In the genomic region with DNA sequence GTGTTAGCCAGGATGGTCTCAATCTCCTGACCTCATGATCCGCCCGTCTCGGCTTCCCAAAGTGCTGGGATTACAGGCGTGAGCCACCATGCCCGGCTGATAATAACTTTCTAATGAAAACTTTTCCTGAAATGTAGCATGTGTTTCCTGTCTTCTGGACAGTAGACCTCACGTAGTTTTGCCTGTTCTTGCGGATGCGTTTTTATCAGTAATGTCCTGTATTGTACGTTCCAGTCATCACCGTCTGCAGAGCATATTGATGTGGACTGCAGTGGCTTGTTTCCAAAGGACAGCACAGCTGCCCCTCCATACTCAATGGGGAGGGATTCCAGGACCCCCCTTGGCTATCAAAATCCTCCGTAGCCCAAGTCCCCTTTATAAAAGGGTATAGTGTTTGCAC, we compare ENCODE assay signal across 25 cellular contexts.
"Had no signal": no experiment of that assay in that cellular context is flagged by ENCODE, and none has a peak within 500 bp of the region (broad histone marks: within the 10 kb centered on the region; RNA-seq: fewer than 3 reads in every experiment).

No MANE protein-coding gene starts in this region.

- H3K27ac ChIP-seq: brain microvascular endothelial cell, SJCRH30, SK-N-MC had no signal

- H3K27ac Mint-ChIP-seq: activated CD4-positive, alpha-beta T cell treated with anti-CD3 and anti-CD28 coated beads, Interleukin-2, amount 10 ng/mL, durations not matched to agents 24 days and 14 days; activated CD8-positive, alpha-beta T cell treated with anti-CD3 and anti-CD28 coated beads for 36 hours; activated naive CD4-positive, alpha-beta T cell treated with anti-CD3 and anti-CD28 coated beads for 36 hours; activated naive CD8-positive, alpha-beta T cell treated with anti-CD3 and anti-CD28 coated beads for 36 hours; activated T-helper 2 cell treated with anti-CD3 and anti-CD28 coated beads, Interferon-gamma antibody, Interleukin-2, Interleukin-4, amounts not matched to agents 10 μg/mL and 5 μg/mL and 100 μg/mL, durations not matched to agents 14 hours and 24 hours and 36 hours had no signal

- H3K27me3 Mint-ChIP-seq: activated CD4-positive, alpha-beta T cell treated with anti-CD3 and anti-CD28 coated beads, Interleukin-2, amount 10 ng/mL, durations not matched to agents 24 days and 14 days; activated CD8-positive, alpha-beta T cell treated with anti-CD3 and anti-CD28 coated beads for 36 hours; activated naive CD8-positive, alpha-beta T cell treated with anti-CD3 and anti-CD28 coated beads for 36 hours had no signal

- H3K4me3 Mint-ChIP-seq: activated CD4-positive, alpha-beta T cell treated with anti-CD3 and anti-CD28 coated beads, Interleukin-2, amount 10 ng/mL, durations not matched to agents 24 days and 14 days; activated CD8-positive, alpha-beta T cell treated with anti-CD3 and anti-CD28 coated beads for 36 hours; activated naive CD4-positive, alpha-beta T cell treated with anti-CD3 and anti-CD28 coated beads for 36 hours; activated naive CD8-positive, alpha-beta T cell treated with anti-CD3 and anti-CD28 coated beads for 36 hours had no signal

- H3K9me3 ChIP-seq: SJCRH30 had no signal

- H3K27me3 ChIP-seq: brain microvascular endothelial cell, SJCRH30 had no signal

- ATAC-seq: activated CD8-positive, alpha-beta T cell treated with anti-CD3 and anti-CD28 coated beads for 36 hours; Panc1 had no signal

- DNase-seq: activated CD4-positive, alpha-beta T cell treated with anti-CD3 and anti-CD28 coated beads for 1 hour; activated CD4-positive, alpha-beta T cell treated with anti-CD3 and anti-CD28 coated beads, Interleukin-2, amount 10 ng/mL, durations not matched to agents 24 days and 14 days; activated CD4-positive, alpha-beta T cell treated with anti-CD3 and anti-CD28 coated beads, Interleukin-2, amount 50 U/mL, for 4 hours; activated CD8-positive, alpha-beta T cell treated with anti-CD3 and anti-CD28 coated beads for 36 hours; activated gamma-delta T cell treated with Interleukin-2 at 50 U/mL for 16 hours; activated naive CD4-positive, alpha-beta T cell treated with anti-CD3 and anti-CD28 coated beads for 36 hours; activated naive CD8-positive, alpha-beta T cell treated with anti-CD3 and anti-CD28 coated beads for 36 hours; amniotic stem cell; brain microvascular endothelial cell; central memory CD4-positive, alpha-beta T cell; IMR-90; NCI-H1105; NCI-H1417 treated with DMSO at 0.1 percent for 48 hours; NCI-H187 treated with DMSO at 0.1 percent for 48 hours; NCI-H226; NCI-H446 treated with DMSO at 0.1 percent for 48 hours; NCI-H524; NCI-H69; NCI-H82; SHP77; SJCRH30; T1000 had no signal

- H3K4me1 ChIP-seq: SJCRH30 had no signal
